In genomic region chr6:8983202-8983688, GRCh38 we compare ENCODE assay signal across 8 cellular contexts.
DNase-seq lines count a peak whose midpoint lies in the region; ATAC-seq and TF ChIP-seq lines count a peak whose summit lies in the region.

No MANE protein-coding gene starts in this region.

- no peaks in the 10 kb centered on the region for H3K79me1 ChIP-seq in neuronal stem cell (ENCODE audit: low read depth, low read length)

- H4K91ac ChIP-seq in neuronal stem cell (ENCODE audit: low read depth, low read length, poor library complexity): no peak overlapping the region

- H4K8ac ChIP-seq in neuronal stem cell (ENCODE audit: low read depth, low read length): no peak overlapping the region

- H2BK12ac ChIP-seq in neuronal stem cell (ENCODE audit: low read length): no peak overlapping the region

- H3K4me2 ChIP-seq in OCI-LY7 (ENCODE audit: low read length) (no peak overlapping the region), neuronal stem cell (ENCODE audit: insufficient read depth, low read length, poor library complexity, severe bottlenecking) (no peak overlapping the region)

- H3K9ac ChIP-seq in neuronal stem cell (ENCODE audit: low read depth, low read length, poor library complexity): no peak overlapping the region

- H3K23ac ChIP-seq in neuronal stem cell (ENCODE audit: low read depth, low read length, poor library complexity): no peak overlapping the region

- H3K4ac ChIP-seq in neuronal stem cell (ENCODE audit: low read length): no peak overlapping the region

- H2AK5ac ChIP-seq in neuronal stem cell (ENCODE audit: low read depth, low read length): no peak overlapping the region

- H3K4me3 Mint-ChIP-seq in activated T-cell treated with anti-CD3 and anti-CD28 coated beads, Interleukin-2, amount 50 U/mL, for 24 hours: no peak overlapping the region

- H2BK5ac ChIP-seq in neuronal stem cell (ENCODE audit: low read length): no peak overlapping the region

- no peaks in the 10 kb centered on the region for H4K20me1 ChIP-seq in OCI-LY7 (ENCODE audit: insufficient read depth, low read length)

- WGBS in neuronal stem cell (ENCODE audit: extremely low coverage in 2 of 2, insufficient read length in 2 of 2, insufficient replicate concordance in 1 of 2), 2 donors: no CpG with 5 or more reads among the region's 10 CpGs
- 5 to 7% methylated on average over 10 of the region's 10 CpGs for WGBS in thyroid gland, 2 donors

- no peaks in the 10 kb centered on the region for H3K9me2 ChIP-seq in OCI-LY7 (ENCODE audit: insufficient read depth, low read length)

- H2AFZ ChIP-seq in OCI-LY7 (ENCODE audit: low read length) (no peak overlapping the region), neuronal stem cell (ENCODE audit: low read length) (no peak overlapping the region)

- H3K9me3 ChIP-seq in OCI-LY7 (ENCODE audit: low read length): no peaks in the 10 kb centered on the region
- H3K9me3 ChIP-seq in neuronal stem cell (replicated peaks in 1 of 2; ENCODE audit: control insufficient read depth in 2 of 2, insufficient read depth in 1 of 2, low read depth in 1 of 2, low read length in 2 of 2): no peaks in the 10 kb centered on the region
- no peaks in the 10 kb centered on the region for H3K9me3 ChIP-seq in thyroid gland

- H3K27me3 Mint-ChIP-seq in activated T-cell treated with anti-CD3 and anti-CD28 coated beads, Interleukin-2, amount 50 U/mL, for 24 hours: peaks cover 23% of the 10 kb centered on the region

- H3K4me3 ChIP-seq in OCI-LY7 (ENCODE audit: low read depth, low read length, poor library complexity, severe bottlenecking) (no peak overlapping the region), neuronal stem cell (ENCODE audit: low read length in 2 of 2) (no peak overlapping the region), thyroid gland (replicated peaks in 1 of 3) (no peak overlapping the region)

- H3K36me3 Mint-ChIP-seq in activated T-cell treated with anti-CD3 and anti-CD28 coated beads, Interleukin-2, amount 50 U/mL, for 24 hours (ENCODE audit: low read depth): no peaks in the 10 kb centered on the region

- H3K27me3 ChIP-seq in neuronal stem cell (ENCODE audit: control insufficient read depth in 3 of 3, insufficient read depth in 3 of 3, low read depth in 1 of 3, low read length in 3 of 3) (no peaks in the 10 kb centered on the region), thyroid gland (no peaks in the 10 kb centered on the region)

- H2BK120ac ChIP-seq in neuronal stem cell (ENCODE audit: low read depth, low read length): no peak overlapping the region

- no peak overlapping the region for H2BK15ac ChIP-seq in neuronal stem cell (ENCODE audit: low read length)

- H3K4me1 Mint-ChIP-seq in activated T-cell treated with anti-CD3 and anti-CD28 coated beads, Interleukin-2, amount 50 U/mL, for 24 hours (ENCODE audit: low read depth): peaks cover 2% of the 10 kb centered on the region

- no peak overlapping the region for H3K27ac ChIP-seq in OCI-LY7 (ENCODE audit: low read depth, low read length, poor library complexity, severe bottlenecking)
- no peak overlapping the region for H3K27ac ChIP-seq in neuronal stem cell (replicated peaks; ENCODE audit: low read length)
- H3K27ac ChIP-seq in thyroid gland: no peak overlapping the region

- POLR2A ChIA-PET in OCI-LY7 (lab: Charles Lee): interaction anchor here (0.6 to 1.1 kb wide), 3 partner anchors 156 to 1446 kb away, joined by 3 read pairs; no protein-coding TSS in a partner anchor

- DNase-seq in Daoy (ENCODE audit: low read depth) (peak; percentile 76), HuH-7.5 (ENCODE audit: low spot score) (peak; percentile 7), OCI-LY7 (ENCODE audit: low spot score) (peak; percentile 47), fibroblast of peridontal ligament (ENCODE audit: extremely low read depth) (peak; percentile 75), neuronal stem cell (ENCODE audit: low spot score) (peak; percentile 79), thyroid gland (peak; percentile 50 to 63)
- DNase-seq in activated T-cell treated with anti-CD3 and anti-CD28 coated beads, Interleukin-2, amount 50 U/mL, for 24 hours: peak; percentile 63

- H3K14ac ChIP-seq in neuronal stem cell (ENCODE audit: low read length): no peak overlapping the region

- TF ChIP-seq POLR2A in thyroid gland (IDR thresholded peaks at IDR 0.05): no peak

- BruUV-seq in OCI-LY7 (replicated peaks; lab: Mats Ljungman, UMichigan): no TSS peak

- H3K4me1 ChIP-seq in OCI-LY7 (ENCODE audit: insufficient read depth, low read length, poor library complexity, severe bottlenecking) (no peaks in the 10 kb centered on the region), neuronal stem cell (ENCODE audit: control insufficient read depth in 2 of 2, insufficient read depth in 1 of 2, low read depth in 1 of 2, low read length in 2 of 2) (no peaks in the 10 kb centered on the region), thyroid gland (no peaks in the 10 kb centered on the region)

- H3K79me2 ChIP-seq in OCI-LY7 (ENCODE audit: insufficient read depth, low read depth, low read length): no peaks in the 10 kb centered on the region

- H3K9me3 Mint-ChIP-seq in activated T-cell treated with anti-CD3 and anti-CD28 coated beads, Interleukin-2, amount 50 U/mL, for 24 hours: no peaks in the 10 kb centered on the region

- TF ChIP-seq CTCF in OCI-LY7 (conservative IDR thresholded peaks at IDR 0.05; ENCODE audit: low read length): peak; percentile 96
- peak; percentile 76 to 96 (median 88) for TF ChIP-seq CTCF in thyroid gland (IDR thresholded peaks at IDR 0.05)

- no peak overlapping the region for H3K18ac ChIP-seq in neuronal stem cell (ENCODE audit: low read length)

- no peak overlapping the region for H3K27ac Mint-ChIP-seq in activated T-cell treated with anti-CD3 and anti-CD28 coated beads, Interleukin-2, amount 50 U/mL, for 24 hours

- H3K36me3 ChIP-seq in OCI-LY7 (ENCODE audit: insufficient read depth, low read length) (no peaks in the 10 kb centered on the region), neuronal stem cell (replicated peaks in 1 of 2; ENCODE audit: control insufficient read depth in 2 of 2, insufficient read depth in 2 of 2, low read length in 2 of 2) (no peaks in the 10 kb centered on the region), thyroid gland (no peaks in the 10 kb centered on the region)

- intact Hi-C loops in OCI-LY7 (cut with micrococcal nuclease; ENCODE audit: unreplicated experiment): loop anchor here (1.0 to 2.0 kb wide), 2 partner anchors 430 to 1452 kb away; no protein-coding TSS in a partner anchor
- intact Hi-C loops in thyroid gland (cut with DNase I): no loop called here

- CTCF ChIA-PET in OCI-LY7 (lab: Charles Lee; ENCODE audit: unreplicated experiment): interaction anchor here (0.6 kb wide), 1 partner anchor 970 kb away, joined by 3 read pairs; no protein-coding TSS in a partner anchor

- peak; percentile 97 for ATAC-seq in GM21619 (IDR thresholded peaks at IDR 0.05; ENCODE audit: unreplicated experiment)

Comparison
In these comparisons a context has a peak if more than half of its experiments do, and no peak if none do; other contexts are left out.
1. DNase-seq: peak in every context shown above with its lines; median percentile 79 in neuronal stem cell; 76 in Daoy; 75 in fibroblast of peridontal ligament; 63 in activated T-cell treated with anti-CD3 and anti-CD28 coated beads, Interleukin-2, amount 50 U/mL, for 24 hours; 56 in thyroid gland; 47 in OCI-LY7; 7 in HuH-7.5.